27 cellular contexts compared by ENCODE assay signal in genomic region chr7:1475393-1475792, GRCh38.
"Had no signal": no experiment of that assay in that cellular context is flagged by ENCODE, and none has a peak within 500 bp of the region (broad histone marks: within the 10 kb centered on the region; RNA-seq: fewer than 3 reads in every experiment).

No MANE protein-coding gene starts in this region.

- DNase-seq: islet precursor cell; left ventricle myocardium superior; lower lobe of right lung; mammary epithelial cell; mesenchymal stem cell; naive B cell; natural killer cell; nephron progenitor cell; ovary; right lobe of liver; stimulated activated CD4-positive, alpha-beta T cell treated with anti-CD3 and anti-CD28 coated beads, Interleukin-1b, Interleukin-23, amount 100 ng/mL, for 48 hours; stimulated activated CD4-positive, alpha-beta T cell treated with anti-CD3 and anti-CD28 coated beads, Interleukin-2, amount 100 ng/mL, for 48 hours; stimulated activated CD4-positive, alpha-beta T cell treated with anti-CD3 and anti-CD28 coated beads, Interleukin-4, amount 100 ng/mL, for 4 hours; stimulated activated CD8-positive, alpha-beta memory T cell treated with anti-CD3 and anti-CD28 coated beads, Interleukin-4, amount 100 ng/mL, for 48 hours; stimulated activated naive CD4-positive, alpha-beta T cell treated with Interleukin-2 at 50 U/mL for 16 hours; stimulated activated naive CD8-positive, alpha-beta T cell treated with anti-CD3 and anti-CD28 coated beads, Interleukin-15, amount 100 ng/mL, for 72 hours; substantia nigra; testis; thyroid gland; transverse colon; upper lobe of left lung had no signal

- H3K4me1 ChIP-seq: neural progenitor cell, right lobe of liver, testis, thyroid gland had no signal

- H3K9me3 Mint-ChIP-seq: naive B cell; natural killer cell; nephron progenitor cell; neural progenitor cell; stimulated activated memory B cell treated with anti-CD40 and anti-IgM and Interleukin-4, amounts not matched to agents 10 μg/mL and 1 μg/mL and 100 μg/mL, for 72 hours; stimulated activated naive CD8-positive, alpha-beta T cell treated with anti-CD3 and anti-CD28 coated beads, Interleukin-15, amount 100 ng/mL, for 72 hours had no signal

- H3K9ac ChIP-seq: neural progenitor cell had no signal

- H3K4me3 ChIP-seq: hepatocyte, lower lobe of right lung, neural progenitor cell, ovary, right atrium auricular region, right lobe of liver, smooth muscle cell, testis, thyroid gland, transverse colon, upper lobe of left lung had no signal

- H3K9me3 ChIP-seq: lower lobe of right lung, ovary, right atrium auricular region, right lobe of liver, testis, thyroid gland, transverse colon, upper lobe of left lung had no signal

- ATAC-seq: left ventricle myocardium superior; natural killer cell; right lobe of liver; stimulated activated memory B cell treated with anti-CD40 and anti-IgM and Interleukin-4, amounts not matched to agents 10 μg/mL and 1 μg/mL and 100 μg/mL, for 72 hours; stimulated activated naive CD8-positive, alpha-beta T cell treated with anti-CD3 and anti-CD28 coated beads, Interleukin-15, amount 100 ng/mL, for 72 hours had no signal

- H3K36me3 Mint-ChIP-seq: naive B cell, natural killer cell had no signal

- H3K27me3 ChIP-seq: hepatocyte, neural progenitor cell, ovary, right atrium auricular region, right lobe of liver, testis, thyroid gland, transverse colon, upper lobe of left lung had no signal

- H3K4me1 Mint-ChIP-seq: naive B cell, natural killer cell, nephron progenitor cell, neural progenitor cell had no signal

- H3K27ac Mint-ChIP-seq: natural killer cell; neural progenitor cell; progenitor cell of endocrine pancreas; stimulated activated memory B cell treated with anti-CD40 and anti-IgM and Interleukin-4, amounts not matched to agents 10 μg/mL and 1 μg/mL and 100 μg/mL, for 72 hours had no signal

- H3K27ac ChIP-seq: hepatocyte, lower lobe of right lung, neural progenitor cell, ovary, right lobe of liver, testis, thyroid gland, transverse colon, upper lobe of left lung had no signal

- H2AFZ ChIP-seq: hepatocyte, neural progenitor cell had no signal

- H3K27me3 Mint-ChIP-seq: naive B cell; progenitor cell of endocrine pancreas; stimulated activated memory B cell treated with anti-CD40 and anti-IgM and Interleukin-4, amounts not matched to agents 10 μg/mL and 1 μg/mL and 100 μg/mL, for 72 hours; stimulated activated naive CD8-positive, alpha-beta T cell treated with anti-CD3 and anti-CD28 coated beads, Interleukin-15, amount 100 ng/mL, for 72 hours had no signal

- H3K36me3 ChIP-seq: neural progenitor cell, ovary had no signal

- H3K4me2 ChIP-seq: hepatocyte, neural progenitor cell, smooth muscle cell had no signal

- H3K4me3 Mint-ChIP-seq: naive B cell; natural killer cell; nephron progenitor cell; neural progenitor cell; stimulated activated memory B cell treated with anti-CD40 and anti-IgM and Interleukin-4, amounts not matched to agents 10 μg/mL and 1 μg/mL and 100 μg/mL, for 72 hours; stimulated activated naive CD8-positive, alpha-beta T cell treated with anti-CD3 and anti-CD28 coated beads, Interleukin-15, amount 100 ng/mL, for 72 hours had no signal
